ENCODE assay signal across 1 cellular context in the genomic region with DNA sequence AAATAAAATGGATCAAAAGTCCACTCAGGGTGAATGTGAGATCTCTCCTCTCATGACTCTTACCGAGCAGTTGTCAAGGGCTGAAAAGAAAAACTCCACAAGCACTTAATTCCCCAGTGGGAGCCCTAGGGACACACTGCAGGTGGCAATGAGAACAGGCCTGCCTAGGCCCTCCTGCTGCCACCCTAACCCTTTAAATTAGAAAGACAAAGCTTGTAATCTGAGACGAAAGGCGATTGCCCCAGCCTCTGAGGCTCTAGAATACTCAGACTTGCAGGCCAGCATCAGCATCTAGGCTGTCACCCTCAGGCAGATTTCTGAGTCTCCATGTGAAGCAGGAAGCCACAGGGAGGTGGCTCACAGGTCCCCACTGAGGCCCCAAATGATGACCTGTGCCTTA.
A peak's percentile ranks its signal among the peaks of the same experiment; 100 is the strongest.
TF ChIP-seq lines count a peak whose summit lies in the region.

No MANE protein-coding gene starts in this region.

TF ChIP-seq in WTC11, 78 proteins besides CTCF, POLR2A, EP300 and RAD21 (continued from another document):
- no peak for TF ChIP-seq ZNF512 (CRISPR knock-in tag; IDR thresholded peaks at IDR 0.05; ENCODE audit: borderline replicate concordance)
- TF ChIP-seq, protein P1, sequence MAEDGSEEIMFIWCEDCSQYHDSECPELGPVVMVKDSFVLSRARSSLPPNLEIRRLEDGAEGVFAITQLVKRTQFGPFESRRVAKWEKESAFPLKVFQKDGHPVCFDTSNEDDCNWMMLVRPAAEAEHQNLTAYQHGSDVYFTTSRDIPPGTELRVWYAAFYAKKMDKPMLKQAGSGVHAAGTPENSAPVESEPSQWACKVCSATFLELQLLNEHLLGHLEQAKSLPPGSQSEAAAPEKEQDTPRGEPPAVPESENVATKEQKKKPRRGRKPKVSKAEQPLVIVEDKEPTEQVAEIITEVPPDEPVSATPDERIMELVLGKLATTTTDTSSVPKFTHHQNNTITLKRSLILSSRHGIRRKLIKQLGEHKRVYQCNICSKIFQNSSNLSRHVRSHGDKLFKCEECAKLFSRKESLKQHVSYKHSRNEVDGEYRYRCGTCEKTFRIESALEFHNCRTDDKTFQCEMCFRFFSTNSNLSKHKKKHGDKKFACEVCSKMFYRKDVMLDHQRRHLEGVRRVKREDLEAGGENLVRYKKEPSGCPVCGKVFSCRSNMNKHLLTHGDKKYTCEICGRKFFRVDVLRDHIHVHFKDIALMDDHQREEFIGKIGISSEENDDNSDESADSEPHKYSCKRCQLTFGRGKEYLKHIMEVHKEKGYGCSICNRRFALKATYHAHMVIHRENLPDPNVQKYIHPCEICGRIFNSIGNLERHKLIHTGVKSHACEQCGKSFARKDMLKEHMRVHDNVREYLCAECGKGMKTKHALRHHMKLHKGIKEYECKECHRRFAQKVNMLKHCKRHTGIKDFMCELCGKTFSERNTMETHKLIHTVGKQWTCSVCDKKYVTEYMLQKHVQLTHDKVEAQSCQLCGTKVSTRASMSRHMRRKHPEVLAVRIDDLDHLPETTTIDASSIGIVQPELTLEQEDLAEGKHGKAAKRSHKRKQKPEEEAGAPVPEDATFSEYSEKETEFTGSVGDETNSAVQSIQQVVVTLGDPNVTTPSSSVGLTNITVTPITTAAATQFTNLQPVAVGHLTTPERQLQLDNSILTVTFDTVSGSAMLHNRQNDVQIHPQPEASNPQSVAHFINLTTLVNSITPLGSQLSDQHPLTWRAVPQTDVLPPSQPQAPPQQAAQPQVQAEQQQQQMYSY (CRISPR knock-in tag; IDR thresholded peaks at IDR 0.05): no peak
- no peak for TF ChIP-seq OVOL2 (CRISPR knock-in tag; IDR thresholded peaks at IDR 0.05; ENCODE audit: borderline replicate concordance)
- peak; percentile 39; the same call in 1 of the 2 replicates for TF ChIP-seq TEAD1 (CRISPR knock-in tag; IDR thresholded peaks at IDR 0.05)
- TF ChIP-seq MYBL2 (CRISPR knock-in tag; IDR thresholded peaks at IDR 0.05): no peak
- TF ChIP-seq ZNF423 (CRISPR knock-in tag; IDR thresholded peaks at IDR 0.05): peak; percentile 99
- no peak for TF ChIP-seq MLX (CRISPR knock-in tag; IDR thresholded peaks at IDR 0.05)
- TF ChIP-seq, protein P2, sequence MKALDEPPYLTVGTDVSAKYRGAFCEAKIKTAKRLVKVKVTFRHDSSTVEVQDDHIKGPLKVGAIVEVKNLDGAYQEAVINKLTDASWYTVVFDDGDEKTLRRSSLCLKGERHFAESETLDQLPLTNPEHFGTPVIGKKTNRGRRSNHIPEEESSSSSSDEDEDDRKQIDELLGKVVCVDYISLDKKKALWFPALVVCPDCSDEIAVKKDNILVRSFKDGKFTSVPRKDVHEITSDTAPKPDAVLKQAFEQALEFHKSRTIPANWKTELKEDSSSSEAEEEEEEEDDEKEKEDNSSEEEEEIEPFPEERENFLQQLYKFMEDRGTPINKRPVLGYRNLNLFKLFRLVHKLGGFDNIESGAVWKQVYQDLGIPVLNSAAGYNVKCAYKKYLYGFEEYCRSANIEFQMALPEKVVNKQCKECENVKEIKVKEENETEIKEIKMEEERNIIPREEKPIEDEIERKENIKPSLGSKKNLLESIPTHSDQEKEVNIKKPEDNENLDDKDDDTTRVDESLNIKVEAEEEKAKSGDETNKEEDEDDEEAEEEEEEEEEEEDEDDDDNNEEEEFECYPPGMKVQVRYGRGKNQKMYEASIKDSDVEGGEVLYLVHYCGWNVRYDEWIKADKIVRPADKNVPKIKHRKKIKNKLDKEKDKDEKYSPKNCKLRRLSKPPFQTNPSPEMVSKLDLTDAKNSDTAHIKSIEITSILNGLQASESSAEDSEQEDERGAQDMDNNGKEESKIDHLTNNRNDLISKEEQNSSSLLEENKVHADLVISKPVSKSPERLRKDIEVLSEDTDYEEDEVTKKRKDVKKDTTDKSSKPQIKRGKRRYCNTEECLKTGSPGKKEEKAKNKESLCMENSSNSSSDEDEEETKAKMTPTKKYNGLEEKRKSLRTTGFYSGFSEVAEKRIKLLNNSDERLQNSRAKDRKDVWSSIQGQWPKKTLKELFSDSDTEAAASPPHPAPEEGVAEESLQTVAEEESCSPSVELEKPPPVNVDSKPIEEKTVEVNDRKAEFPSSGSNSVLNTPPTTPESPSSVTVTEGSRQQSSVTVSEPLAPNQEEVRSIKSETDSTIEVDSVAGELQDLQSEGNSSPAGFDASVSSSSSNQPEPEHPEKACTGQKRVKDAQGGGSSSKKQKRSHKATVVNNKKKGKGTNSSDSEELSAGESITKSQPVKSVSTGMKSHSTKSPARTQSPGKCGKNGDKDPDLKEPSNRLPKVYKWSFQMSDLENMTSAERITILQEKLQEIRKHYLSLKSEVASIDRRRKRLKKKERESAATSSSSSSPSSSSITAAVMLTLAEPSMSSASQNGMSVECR (CRISPR knock-in tag; IDR thresholded peaks at IDR 0.05; ENCODE audit: borderline replicate concordance): no peak
- no peak for TF ChIP-seq ATF1 (CRISPR knock-in tag; IDR thresholded peaks at IDR 0.05)
